Comparison of ENCODE assay signal across 17 cellular contexts in the genomic region with DNA sequence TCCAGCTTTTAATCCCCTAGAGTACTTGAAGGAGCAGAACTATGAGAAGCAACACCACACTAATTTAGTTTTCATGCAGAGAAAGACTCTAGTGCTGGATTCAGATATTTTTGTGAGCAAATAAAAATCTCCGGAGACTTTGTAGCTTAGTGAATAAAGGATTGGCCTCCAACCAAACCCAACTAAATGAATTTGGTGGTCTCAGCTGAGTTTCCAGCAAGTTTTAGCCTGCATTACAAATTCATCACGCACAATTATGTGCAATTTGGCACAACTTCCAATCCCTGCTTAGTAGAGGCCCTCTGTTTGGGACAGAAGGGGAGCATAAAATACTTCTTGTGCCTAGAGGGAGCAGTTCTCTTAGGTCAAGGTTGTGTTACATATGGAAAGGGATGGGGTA.
"Had no signal": no experiment of that assay in that cellular context is flagged by ENCODE, and none has a peak within 500 bp of the region (broad histone marks: within the 10 kb centered on the region; RNA-seq: fewer than 3 reads in every experiment).

No MANE protein-coding gene starts in this region.

- H3K4me1 Mint-ChIP-seq: naive thymus-derived CD4-positive, alpha-beta T cell; stimulated activated naive CD8-positive, alpha-beta T cell treated with anti-CD3 and anti-CD28 coated beads, Interleukin-15, amount 100 ng/mL, for 72 hours had no signal

- H3K9me3 ChIP-seq: gastrocnemius medialis, heart right ventricle, neutrophil, psoas muscle, testis, tibial nerve had no signal

- H3K36me3 ChIP-seq: gastrocnemius medialis, heart right ventricle, neutrophil, tibial nerve had no signal

- H3K4me1 ChIP-seq: psoas muscle, testis had no signal

- H3K9me3 Mint-ChIP-seq: naive thymus-derived CD4-positive, alpha-beta T cell; stimulated activated naive B cell treated with anti-CD40 and anti-IgM and Interleukin-4, amounts not matched to agents 10 μg/mL and 1 μg/mL and 100 μg/mL, for 72 hours; stimulated activated naive CD8-positive, alpha-beta T cell treated with anti-CD3 and anti-CD28 coated beads, Interleukin-15, amount 100 ng/mL, for 72 hours had no signal

- H3K27ac Mint-ChIP-seq: naive thymus-derived CD4-positive, alpha-beta T cell; stimulated activated naive B cell treated with anti-CD40 and anti-IgM and Interleukin-4, amounts not matched to agents 10 μg/mL and 1 μg/mL and 100 μg/mL, for 72 hours; stimulated activated naive CD8-positive, alpha-beta T cell treated with anti-CD3 and anti-CD28 coated beads, Interleukin-15, amount 100 ng/mL, for 72 hours had no signal

- H3K27ac ChIP-seq: gastrocnemius medialis, neutrophil, psoas muscle, testis, tibial nerve had no signal

- H3K27me3 Mint-ChIP-seq: stimulated activated naive CD8-positive, alpha-beta T cell treated with anti-CD3 and anti-CD28 coated beads, Interleukin-15, amount 100 ng/mL, for 72 hours had no signal

- ATAC-seq: esophagus mucosa; gastrocnemius medialis; heart right ventricle; naive thymus-derived CD4-positive, alpha-beta T cell; psoas muscle; sciatic nerve; stimulated activated naive B cell treated with anti-CD40 and anti-IgM and Interleukin-4, amounts not matched to agents 10 μg/mL and 1 μg/mL and 100 μg/mL, for 72 hours; stimulated activated naive CD8-positive, alpha-beta T cell treated with anti-CD3 and anti-CD28 coated beads, Interleukin-15, amount 100 ng/mL, for 72 hours had no signal

- H3K4me3 Mint-ChIP-seq: naive thymus-derived CD4-positive, alpha-beta T cell; stimulated activated naive B cell treated with anti-CD40 and anti-IgM and Interleukin-4, amounts not matched to agents 10 μg/mL and 1 μg/mL and 100 μg/mL, for 72 hours; stimulated activated naive CD8-positive, alpha-beta T cell treated with anti-CD3 and anti-CD28 coated beads, Interleukin-15, amount 100 ng/mL, for 72 hours had no signal

- DNase-seq: effector memory CD4-positive, alpha-beta T cell; gastrocnemius medialis; heart right ventricle; hypothalamus; kidney glomerular epithelial cell; naive thymus-derived CD4-positive, alpha-beta T cell; psoas muscle; retina; stimulated activated CD4-positive, alpha-beta T cell treated with anti-CD3 and anti-CD28 coated beads, Interleukin-2, amount 100 ng/mL, for 24 hours; stimulated activated CD4-positive, alpha-beta T cell treated with anti-CD3 and anti-CD28 coated beads, Interleukin-4, amount 100 ng/mL, for 4 hours; stimulated activated naive B cell treated with anti-CD40 and anti-IgM and Interleukin-4, amounts not matched to agents 10 μg/mL and 1 μg/mL and 100 μg/mL, for 72 hours; stimulated activated naive CD8-positive, alpha-beta T cell treated with anti-CD3 and anti-CD28 coated beads, Interleukin-15, amount 100 ng/mL, for 72 hours; testis had no signal

- H3K4me3 ChIP-seq: gastrocnemius medialis, heart right ventricle, psoas muscle, testis, tibial nerve had no signal

- H3K36me3 Mint-ChIP-seq: naive thymus-derived CD4-positive, alpha-beta T cell; stimulated activated naive B cell treated with anti-CD40 and anti-IgM and Interleukin-4, amounts not matched to agents 10 μg/mL and 1 μg/mL and 100 μg/mL, for 72 hours had no signal

- H3K27me3 ChIP-seq: gastrocnemius medialis, heart right ventricle, neutrophil, testis, tibial nerve had no signal
